ENCODE assay signal across 17 cellular contexts in the genomic region with DNA sequence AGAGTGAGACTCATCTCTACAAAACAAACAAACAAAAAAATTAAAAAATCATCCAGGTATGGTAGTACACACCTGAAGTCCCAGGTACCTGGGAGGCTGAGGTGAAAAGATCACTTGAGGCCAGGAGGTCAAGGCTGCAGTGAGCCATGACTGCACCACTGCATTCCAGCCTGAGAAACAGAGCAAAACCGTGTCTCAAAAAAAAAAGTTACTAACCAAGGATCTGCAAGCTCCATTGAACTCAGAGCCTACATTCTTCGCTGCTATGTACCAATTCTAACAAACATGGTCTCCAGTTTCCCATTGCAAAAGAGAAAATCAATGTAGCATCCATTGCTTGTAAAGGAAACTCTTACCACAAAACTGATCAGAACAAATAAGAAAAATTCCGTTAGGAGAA. TPM values are rescaled to one million over a fixed set of nuclear protein-coding genes. Genes with fewer than 3 reads are reported as not detected.
A peak's percentile ranks its signal among the peaks of the same experiment; 100 is the strongest.
DNase-seq lines count a peak whose midpoint lies in the region; ATAC-seq and TF ChIP-seq lines count a peak whose summit lies in the region.
"Had no signal": no experiment of that assay in that cellular context is flagged by ENCODE, and none has a peak within 500 bp of the region (broad histone marks: within the 10 kb centered on the region; RNA-seq: fewer than 3 reads in every experiment).

No MANE protein-coding gene starts in this region.

- peaks cover 18% of the 10 kb centered on the region for H3K36me3 Mint-ChIP-seq in T-helper 1 cell treated with Interleukin-12 subunit alpha and Interleukin-12 subunit beta and Interleukin-4 antibody, amounts not matched to agents 30 μg/mL and 1 μg/mL, for 36 hours (ENCODE audit: low read depth)
- H3K36me3 Mint-ChIP-seq in CD8-positive, alpha-beta memory T cell, result peaks cover 0 to 37% (median 9%) of the 10 kb centered on the region in 3 donors
- peaks cover 12% of the 10 kb centered on the region for H3K36me3 Mint-ChIP-seq in WTC11

- POLR2A ChIA-PET in CD8-positive, alpha-beta memory T cell (lab: Charles Lee), result no interaction called here
- POLR2A ChIA-PET in WTC11 (lab: Charles Lee), result no interaction called here

- peaks cover 23% of the 10 kb centered on the region for H3K4me1 ChIP-seq in CD8-positive, alpha-beta memory T cell (ENCODE audit: insufficient read depth, low read length)

- no peak overlapping the region for H3K4me3 Mint-ChIP-seq in T-helper 1 cell treated with Interleukin-12 subunit alpha and Interleukin-12 subunit beta and Interleukin-4 antibody, amounts not matched to agents 30 μg/mL and 1 μg/mL, for 36 hours
- peak overlapping the region in 1 of 7 donors; percentile 18 for H3K4me3 Mint-ChIP-seq in CD8-positive, alpha-beta memory T cell
- no peak overlapping the region for H3K4me3 Mint-ChIP-seq in WTC11

- H3K27me3 ChIP-seq in CD8-positive, alpha-beta memory T cell (ENCODE audit: insufficient read depth, low read length, poor library complexity, severe bottlenecking), result no peaks in the 10 kb centered on the region

- peaks cover 59% of the 10 kb centered on the region for H3K4me1 Mint-ChIP-seq in T-helper 1 cell treated with Interleukin-12 subunit alpha and Interleukin-12 subunit beta and Interleukin-4 antibody, amounts not matched to agents 30 μg/mL and 1 μg/mL, for 36 hours (ENCODE audit: low read depth)
- H3K4me1 Mint-ChIP-seq in CD8-positive, alpha-beta memory T cell, result peaks cover 53 to 77% (median 69%) of the 10 kb centered on the region in 3 donors
- H3K4me1 Mint-ChIP-seq in WTC11, result peaks cover 85% of the 10 kb centered on the region

- H3K27ac Mint-ChIP-seq in T-helper 1 cell treated with Interleukin-12 subunit alpha and Interleukin-12 subunit beta and Interleukin-4 antibody, amounts not matched to agents 30 μg/mL and 1 μg/mL, for 36 hours, result peak overlapping the region; percentile 55
- peak overlapping the region in 6 of 8 donors; percentile 23 to 88 (median 64) for H3K27ac Mint-ChIP-seq in CD8-positive, alpha-beta memory T cell
- peak overlapping the region; percentile 54 for H3K27ac Mint-ChIP-seq in WTC11

- CTCF ChIA-PET in CD8-positive, alpha-beta memory T cell (lab: Charles Lee), result no interaction called here
- CTCF ChIA-PET in WTC11 (lab: Charles Lee), result interaction anchor here (1.1 to 2.8 kb wide), 2 partner anchors 40 to 44 kb away, joined by 3 to 9 read pairs; no protein-coding TSS in a partner anchor

- no peak for TF ChIP-seq CTCF in WTC11 (IDR thresholded peaks at IDR 0.05)

- H3K9me3 ChIP-seq in CD8-positive, alpha-beta memory T cell (ENCODE audit: low read length), result no peaks in the 10 kb centered on the region
- H3K9me3 ChIP-seq: Caco-2 had no signal

- H3K4me3 ChIP-seq in CD8-positive, alpha-beta memory T cell (ENCODE audit: low read length), result no peak overlapping the region
- H3K4me3 ChIP-seq: PC-9 had no signal

- DNase-seq in T-helper 1 cell, result no peak
- DNase-seq in CD8-positive, alpha-beta memory T cell, result no peak
- DNase-seq in WTC11 (ENCODE audit: low spot score), result no peak
- peak; percentile 82 for DNase-seq in kidney tubule cell (ENCODE audit: low spot score)
- DNase-seq in NOMO-1 treated with DMSO at 0.1 percent for 48 hours (lab: John Stamatoyannopoulos, UW; ENCODE audit: unreplicated experiment), result no peak
- DNase-seq: C1 segment of cervical spinal cord, Caco-2, DMS53, NCI-H1048, NCI-H146, NCI-H2081 treated with DMSO at 0.1 percent for 48 hours, NCI-H226, PC-9 had no signal

- no peaks in the 10 kb centered on the region for H3K9me3 Mint-ChIP-seq in T-helper 1 cell treated with Interleukin-12 subunit alpha and Interleukin-12 subunit beta and Interleukin-4 antibody, amounts not matched to agents 30 μg/mL and 1 μg/mL, for 36 hours
- H3K9me3 Mint-ChIP-seq in CD8-positive, alpha-beta memory T cell, result no peaks in the 10 kb centered on the region
- H3K9me3 Mint-ChIP-seq in WTC11, result 0 out of 2 replicates have a peak, but pooled peaks cover 4% of the 10 kb centered on the region

- peaks cover 2% of the 10 kb centered on the region for H3K36me3 ChIP-seq in CD8-positive, alpha-beta memory T cell (ENCODE audit: insufficient read depth, low read length)

- ATAC-seq in WTC11 (no peak), GM19351 (IDR thresholded peaks at IDR 0.05; ENCODE audit: unreplicated experiment) (no peak), GM18502 (IDR thresholded peaks at IDR 0.05; ENCODE audit: poor library complexity, unreplicated experiment) (no peak)

- H3K27ac ChIP-seq in CD8-positive, alpha-beta memory T cell (ENCODE audit: low read depth, low read length), result no peak overlapping the region
- H3K27ac ChIP-seq: 22Rv1, PC-9 had no signal

- no peaks in the 10 kb centered on the region for H3K27me3 Mint-ChIP-seq in T-helper 1 cell treated with Interleukin-12 subunit alpha and Interleukin-12 subunit beta and Interleukin-4 antibody, amounts not matched to agents 30 μg/mL and 1 μg/mL, for 36 hours (ENCODE audit: low read depth)
- no peaks in the 10 kb centered on the region for H3K27me3 Mint-ChIP-seq in CD8-positive, alpha-beta memory T cell
- no peaks in the 10 kb centered on the region for H3K27me3 Mint-ChIP-seq in WTC11 (ENCODE audit: low read depth)

TF ChIP-seq in WTC11, 78 proteins besides CTCF, POLR2A, EP300 and RAD21 (continues in another document):
- TF ChIP-seq, protein P1, sequence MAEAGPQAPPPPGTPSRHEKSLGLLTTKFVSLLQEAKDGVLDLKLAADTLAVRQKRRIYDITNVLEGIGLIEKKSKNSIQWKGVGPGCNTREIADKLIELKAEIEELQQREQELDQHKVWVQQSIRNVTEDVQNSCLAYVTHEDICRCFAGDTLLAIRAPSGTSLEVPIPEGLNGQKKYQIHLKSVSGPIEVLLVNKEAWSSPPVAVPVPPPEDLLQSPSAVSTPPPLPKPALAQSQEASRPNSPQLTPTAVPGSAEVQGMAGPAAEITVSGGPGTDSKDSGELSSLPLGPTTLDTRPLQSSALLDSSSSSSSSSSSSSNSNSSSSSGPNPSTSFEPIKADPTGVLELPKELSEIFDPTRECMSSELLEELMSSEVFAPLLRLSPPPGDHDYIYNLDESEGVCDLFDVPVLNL (CRISPR knock-in tag; IDR thresholded peaks at IDR 0.05; ENCODE audit: borderline replicate concordance, low read depth), result no peak
- TF ChIP-seq ZBTB21 (CRISPR knock-in tag; IDR thresholded peaks at IDR 0.05; ENCODE audit: borderline replicate concordance), result no peak
- TF ChIP-seq, protein P2, sequence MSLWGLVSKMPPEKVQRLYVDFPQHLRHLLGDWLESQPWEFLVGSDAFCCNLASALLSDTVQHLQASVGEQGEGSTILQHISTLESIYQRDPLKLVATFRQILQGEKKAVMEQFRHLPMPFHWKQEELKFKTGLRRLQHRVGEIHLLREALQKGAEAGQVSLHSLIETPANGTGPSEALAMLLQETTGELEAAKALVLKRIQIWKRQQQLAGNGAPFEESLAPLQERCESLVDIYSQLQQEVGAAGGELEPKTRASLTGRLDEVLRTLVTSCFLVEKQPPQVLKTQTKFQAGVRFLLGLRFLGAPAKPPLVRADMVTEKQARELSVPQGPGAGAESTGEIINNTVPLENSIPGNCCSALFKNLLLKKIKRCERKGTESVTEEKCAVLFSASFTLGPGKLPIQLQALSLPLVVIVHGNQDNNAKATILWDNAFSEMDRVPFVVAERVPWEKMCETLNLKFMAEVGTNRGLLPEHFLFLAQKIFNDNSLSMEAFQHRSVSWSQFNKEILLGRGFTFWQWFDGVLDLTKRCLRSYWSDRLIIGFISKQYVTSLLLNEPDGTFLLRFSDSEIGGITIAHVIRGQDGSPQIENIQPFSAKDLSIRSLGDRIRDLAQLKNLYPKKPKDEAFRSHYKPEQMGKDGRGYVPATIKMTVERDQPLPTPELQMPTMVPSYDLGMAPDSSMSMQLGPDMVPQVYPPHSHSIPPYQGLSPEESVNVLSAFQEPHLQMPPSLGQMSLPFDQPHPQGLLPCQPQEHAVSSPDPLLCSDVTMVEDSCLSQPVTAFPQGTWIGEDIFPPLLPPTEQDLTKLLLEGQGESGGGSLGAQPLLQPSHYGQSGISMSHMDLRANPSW (CRISPR knock-in tag; conservative IDR thresholded peaks at IDR 0.05; ENCODE audit: low read depth), result no peak
- TF ChIP-seq FOXP1 (CRISPR knock-in tag; IDR thresholded peaks at IDR 0.05; ENCODE audit: borderline replicate concordance), result no peak
- TF ChIP-seq, protein P3, sequence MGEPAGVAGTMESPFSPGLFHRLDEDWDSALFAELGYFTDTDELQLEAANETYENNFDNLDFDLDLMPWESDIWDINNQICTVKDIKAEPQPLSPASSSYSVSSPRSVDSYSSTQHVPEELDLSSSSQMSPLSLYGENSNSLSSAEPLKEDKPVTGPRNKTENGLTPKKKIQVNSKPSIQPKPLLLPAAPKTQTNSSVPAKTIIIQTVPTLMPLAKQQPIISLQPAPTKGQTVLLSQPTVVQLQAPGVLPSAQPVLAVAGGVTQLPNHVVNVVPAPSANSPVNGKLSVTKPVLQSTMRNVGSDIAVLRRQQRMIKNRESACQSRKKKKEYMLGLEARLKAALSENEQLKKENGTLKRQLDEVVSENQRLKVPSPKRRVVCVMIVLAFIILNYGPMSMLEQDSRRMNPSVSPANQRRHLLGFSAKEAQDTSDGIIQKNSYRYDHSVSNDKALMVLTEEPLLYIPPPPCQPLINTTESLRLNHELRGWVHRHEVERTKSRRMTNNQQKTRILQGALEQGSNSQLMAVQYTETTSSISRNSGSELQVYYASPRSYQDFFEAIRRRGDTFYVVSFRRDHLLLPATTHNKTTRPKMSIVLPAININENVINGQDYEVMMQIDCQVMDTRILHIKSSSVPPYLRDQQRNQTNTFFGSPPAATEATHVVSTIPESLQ (CRISPR knock-in tag; IDR thresholded peaks at IDR 0.05), result no peak
- TF ChIP-seq FOXJ3 (CRISPR knock-in tag; IDR thresholded peaks at IDR 0.05; ENCODE audit: borderline replicate concordance), result no peak
- TF ChIP-seq JAZF1 (CRISPR knock-in tag; IDR thresholded peaks at IDR 0.05), result no peak

RNA-seq across cellular contexts. Expression of a gene that starts 33.5 kb away (rescaled TPM):
- 10 to 100 TPM; 25.4 to 27.4 TPM for total RNA-seq in CD8-positive, alpha-beta memory T cell
- 20.4 TPM for polyA plus RNA-seq in CD8-positive, alpha-beta memory T cell
- 34.9 to 42.7 TPM (median 37.2 TPM) in 3 replicates for total RNA-seq in WTC11 (2021)
